15 cellular contexts compared by ENCODE assay signal in genomic region chr2:234302664-234302991, GRCh38.
"Had no signal": no experiment of that assay in that cellular context is flagged by ENCODE, and none has a peak within 500 bp of the region (broad histone marks: within the 10 kb centered on the region; RNA-seq: fewer than 3 reads in every experiment).

No MANE protein-coding gene starts in this region.

- H3K27ac Mint-ChIP-seq: mesothelial cell of epicardium, progenitor cell of endocrine pancreas had no signal

- H3K27me3 Mint-ChIP-seq: central memory CD8-positive, alpha-beta T cell; progenitor cell of endocrine pancreas had no signal

- H3K27me3 ChIP-seq: gastrocnemius medialis, left lung, stomach, upper lobe of left lung had no signal

- H3K9me3 Mint-ChIP-seq: central memory CD8-positive, alpha-beta T cell had no signal

- ATAC-seq: gastrocnemius medialis, heart left ventricle, left lung had no signal

- H3K4me3 Mint-ChIP-seq: central memory CD8-positive, alpha-beta T cell; mesothelial cell of epicardium had no signal

- H3K36me3 Mint-ChIP-seq: mesothelial cell of epicardium had no signal

- H3K4me3 ChIP-seq: gastrocnemius medialis, heart left ventricle, left lung, stomach, upper lobe of left lung had no signal

- DNase-seq: activated CD4-positive, alpha-beta T cell treated with anti-CD3 and anti-CD28 coated beads for 1 hour; anterior cingulate cortex; cortex of kidney; effector CD4-positive, alpha-beta T cell; gastrocnemius medialis; heart left ventricle; kidney; left lung; stimulated activated CD4-positive, alpha-beta T cell treated with anti-CD3 and anti-CD28 coated beads, Interleukin-2, amount 100 ng/mL, for 24 hours; stomach; WERI-Rb-1 had no signal

- H3K36me3 ChIP-seq: gastrocnemius medialis, heart left ventricle, left lung, stomach, upper lobe of left lung, WERI-Rb-1 had no signal

- H3K9me3 ChIP-seq: gastrocnemius medialis, heart left ventricle, left lung, upper lobe of left lung had no signal

- H3K4me1 ChIP-seq: gastrocnemius medialis, left lung, upper lobe of left lung had no signal

- H3K27ac ChIP-seq: gastrocnemius medialis, heart left ventricle, left lung, stomach, upper lobe of left lung, WERI-Rb-1 had no signal
